Comparison of ENCODE assay signal across 8 cellular contexts in the genomic region with DNA sequence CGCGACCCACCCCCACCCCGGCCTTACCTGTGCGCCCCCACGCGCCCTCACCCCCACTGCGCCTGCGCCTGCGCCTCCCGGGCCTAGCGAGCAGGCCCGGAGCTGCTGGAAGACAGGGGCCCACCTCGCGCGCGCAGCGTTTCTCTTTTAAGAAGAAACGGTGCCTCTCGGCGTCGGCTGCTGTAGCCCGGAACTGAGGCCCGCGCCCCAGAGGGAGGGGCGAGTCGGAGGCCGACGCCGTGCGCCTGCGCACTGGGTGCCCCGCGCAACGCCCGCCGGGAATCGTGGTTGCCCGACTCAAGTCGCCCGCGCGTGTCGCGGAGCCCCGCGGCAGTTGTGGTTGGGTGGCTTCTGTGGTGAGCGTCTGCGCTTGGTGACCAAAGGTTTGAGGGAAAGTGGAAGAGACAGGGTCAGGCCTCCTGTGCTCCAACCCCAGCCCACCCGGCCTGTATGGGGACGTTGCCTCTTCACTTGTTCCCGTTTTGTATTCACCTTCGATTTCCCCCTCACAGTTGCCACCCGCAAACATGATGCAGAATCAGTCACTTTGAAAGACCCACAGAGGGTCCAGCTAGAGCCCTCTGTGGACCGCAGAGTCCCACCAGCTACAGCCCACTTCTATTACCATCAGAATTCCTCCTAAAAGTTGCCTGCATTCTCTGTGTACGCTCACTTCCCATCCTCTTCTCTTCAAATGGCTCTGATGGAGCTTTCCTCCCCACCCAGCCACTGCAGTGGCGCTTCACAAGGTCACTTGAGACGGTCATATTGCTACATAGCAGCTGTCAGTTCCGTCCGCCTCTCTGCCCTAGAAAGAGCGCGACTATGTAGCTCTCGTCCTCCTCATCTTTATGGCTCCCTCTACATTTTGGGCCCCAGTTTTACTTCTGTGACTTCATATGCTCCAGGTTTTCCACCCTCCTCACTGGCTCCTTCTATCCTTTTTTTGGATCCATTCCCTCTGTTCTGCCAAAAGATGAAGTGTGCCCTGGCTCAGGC. TPM values are rescaled to one million over a fixed set of nuclear protein-coding genes. Genes with fewer than 3 reads are reported as not detected.
DNase-seq lines count a peak whose midpoint lies in the region; ATAC-seq and TF ChIP-seq lines count a peak whose summit lies in the region.

A gene with protein sequence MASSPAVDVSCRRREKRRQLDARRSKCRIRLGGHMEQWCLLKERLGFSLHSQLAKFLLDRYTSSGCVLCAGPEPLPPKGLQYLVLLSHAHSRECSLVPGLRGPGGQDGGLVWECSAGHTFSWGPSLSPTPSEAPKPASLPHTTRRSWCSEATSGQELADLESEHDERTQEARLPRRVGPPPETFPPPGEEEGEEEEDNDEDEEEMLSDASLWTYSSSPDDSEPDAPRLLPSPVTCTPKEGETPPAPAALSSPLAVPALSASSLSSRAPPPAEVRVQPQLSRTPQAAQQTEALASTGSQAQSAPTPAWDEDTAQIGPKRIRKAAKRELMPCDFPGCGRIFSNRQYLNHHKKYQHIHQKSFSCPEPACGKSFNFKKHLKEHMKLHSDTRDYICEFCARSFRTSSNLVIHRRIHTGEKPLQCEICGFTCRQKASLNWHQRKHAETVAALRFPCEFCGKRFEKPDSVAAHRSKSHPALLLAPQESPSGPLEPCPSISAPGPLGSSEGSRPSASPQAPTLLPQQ (minus strand): TSS at position 195 of the 999 bp plus-strand sequence. CDS start 776 bp downstream, outside the sequence.

- peak within 1 kb of the TSS; percentile 91 for H3K27ac ChIP-seq in liver (ENCODE audit: low read depth in 1 of 2, low read length in 2 of 2)

- peak in 1 of 2 donors; percentile 23 for TF ChIP-seq RAD21 in liver (IDR thresholded peaks at IDR 0.05)

- H3K36me3 ChIP-seq in liver (ENCODE audit: control insufficient read depth in 4 of 4, insufficient read depth in 3 of 4, low read depth in 1 of 4, low read length in 3 of 4), result no peaks in the 10 kb centered on the region

- intact Hi-C loops in dendritic cell treated with granulocyte-macrophage colony-stimulating factor and Interleukin-4, amounts not matched to agents 40 ng/mL and 50 ng/mL, for 4 days (cut with micrococcal nuclease), result loop anchor here (1.0 to 2.0 kb wide), 3 partner anchors 14 to 48 kb away; partner anchors contain the start of gene PGBD2

- H3K9me3 ChIP-seq in liver (ENCODE audit: control insufficient read depth in 4 of 4, low read length in 3 of 4), result no peaks in the 10 kb centered on the region

- peaks cover 67% of the 10 kb centered on the region for H3K4me1 Mint-ChIP-seq in dendritic cell treated with granulocyte-macrophage colony-stimulating factor and Interleukin-4, amounts not matched to agents 40 ng/mL and 50 ng/mL, for 4 days (ENCODE audit: low read depth)

- no peaks in the 10 kb centered on the region for H3K9me3 Mint-ChIP-seq in dendritic cell treated with granulocyte-macrophage colony-stimulating factor and Interleukin-4, amounts not matched to agents 40 ng/mL and 50 ng/mL, for 4 days

- peaks cover 8% of the 10 kb centered on the region for H3K36me3 Mint-ChIP-seq in dendritic cell treated with granulocyte-macrophage colony-stimulating factor and Interleukin-4, amounts not matched to agents 40 ng/mL and 50 ng/mL, for 4 days (ENCODE audit: low read depth)

- H3K4me1 ChIP-seq in liver (ENCODE audit: control insufficient read depth in 4 of 4, insufficient read depth in 4 of 4, low read length in 3 of 4), result peaks cover 9 to 33% (median 19%) of the 10 kb centered on the region in 4 donors

- H3K4me3 Mint-ChIP-seq in dendritic cell treated with granulocyte-macrophage colony-stimulating factor and Interleukin-4, amounts not matched to agents 40 ng/mL and 50 ng/mL, for 4 days, result peak within 1 kb of the TSS; percentile 86

- WGBS in liver, result 4% methylated on average over 62 of the region's 62 CpGs

- peak; percentile 63 for ATAC-seq in GM19438 (IDR thresholded peaks at IDR 0.05; ENCODE audit: low read depth, unreplicated experiment)
- peak; percentile 62 for ATAC-seq in HG03571 (IDR thresholded peaks at IDR 0.05; ENCODE audit: unreplicated experiment)

- H3K4me3 ChIP-seq in liver (ENCODE audit: low read depth in 1 of 3, low read length in 3 of 3), result peak within 1 kb of the TSS; percentile 66 to 95 (median 90)

- H3K27me3 ChIP-seq in liver (ENCODE audit: control insufficient read depth in 4 of 4, insufficient read depth in 4 of 4, low read length in 3 of 4), result no peaks in the 10 kb centered on the region

- peak; percentile 98 for DNase-seq in CD1c-positive myeloid dendritic cell (ENCODE audit: extremely low spot score)
- peak; percentile 58 for DNase-seq in NCI-H748 treated with DMSO at 0.1 percent for 48 hours (lab: John Stamatoyannopoulos, UW)
- DNase-seq in activated CD4-positive, alpha-beta T cell treated with anti-CD3 and anti-CD28 coated beads, Interleukin-2, amount 50 U/mL, for 4 hours, result peak; percentile 96 to 98
- peak; percentile 98 for DNase-seq in stimulated activated CD4-positive, alpha-beta T cell treated with anti-CD3 and anti-CD28 coated beads, Interleukin-4, amount 100 ng/mL, for 24 hours

- TF ChIP-seq CTCF in liver (IDR thresholded peaks at IDR 0.05; ENCODE audit: low read depth, low read length, missing input control), result no peak

- H3K9ac ChIP-seq in liver (ENCODE audit: low read depth in 1 of 2, low read length in 2 of 2), result peak within 1 kb of the TSS; percentile 94 to 97

- H3K27ac Mint-ChIP-seq in dendritic cell treated with granulocyte-macrophage colony-stimulating factor and Interleukin-4, amounts not matched to agents 40 ng/mL and 50 ng/mL, for 4 days, result peak within 1 kb of the TSS; percentile 95

- H3K27me3 Mint-ChIP-seq in dendritic cell treated with granulocyte-macrophage colony-stimulating factor and Interleukin-4, amounts not matched to agents 40 ng/mL and 50 ng/mL, for 4 days, result no peaks in the 10 kb centered on the region

TF ChIP-seq in liver, 16 proteins besides CTCF, POLR2A, EP300 and RAD21:
- TF ChIP-seq, protein P1, sequence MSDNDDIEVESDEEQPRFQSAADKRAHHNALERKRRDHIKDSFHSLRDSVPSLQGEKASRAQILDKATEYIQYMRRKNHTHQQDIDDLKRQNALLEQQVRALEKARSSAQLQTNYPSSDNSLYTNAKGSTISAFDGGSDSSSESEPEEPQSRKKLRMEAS (IDR thresholded peaks at IDR 0.05), result peak; percentile 79
- TF ChIP-seq GABPA (IDR thresholded peaks at IDR 0.05 in 1 of 2, conservative IDR thresholded peaks at IDR 0.05 in 1 of 2) (peak in 1 of 2 donors; percentile 85), JUND (IDR thresholded peaks at IDR 0.05) (no peak), YY1 (IDR thresholded peaks at IDR 0.05) (peak; percentile 23), EGR1 (IDR thresholded peaks at IDR 0.05; ENCODE audit: low read depth in 2 of 2) (peak in 1 of 2 donors; percentile 77), FOXA2 (IDR thresholded peaks at IDR 0.05) (no peak), ZBTB33 (IDR thresholded peaks at IDR 0.05) (no peak), RXRA (IDR thresholded peaks at IDR 0.05) (no peak), FOXA1 (IDR thresholded peaks at IDR 0.05) (peak; percentile 9), REST (IDR thresholded peaks at IDR 0.05) (no peak), SP1 (IDR thresholded peaks at IDR 0.05) (peak; percentile 51)
- TF ChIP-seq, protein P2, sequence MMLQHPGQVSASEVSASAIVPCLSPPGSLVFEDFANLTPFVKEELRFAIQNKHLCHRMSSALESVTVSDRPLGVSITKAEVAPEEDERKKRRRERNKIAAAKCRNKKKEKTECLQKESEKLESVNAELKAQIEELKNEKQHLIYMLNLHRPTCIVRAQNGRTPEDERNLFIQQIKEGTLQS (IDR thresholded peaks at IDR 0.05), result no peak

RNA-seq across cellular contexts. Expression of the gene that starts here (rescaled TPM):
- 10 to 100 TPM in 1 of 2 donors, 1 to 10 TPM in 1; 7.8 to 16.3 TPM for total RNA-seq in liver
- polyA plus RNA-seq in liver, result 10 to 100 TPM in 1 of 2 donors, 1 to 10 TPM in 1; 8.1 to 12.7 TPM

Comparison
In these comparisons a context has a peak if more than half of its experiments do, and no peak if none do; other contexts are left out.
1. Peak in every context shown above with its lines: DNase-seq, ATAC-seq, H3K4me3 ChIP-seq and H3K27ac ChIP-seq.